ENCODE assay signal across 8 cellular contexts in genomic region chr13:112968910-112969691, GRCh38. TPM values are rescaled to one million over a fixed set of nuclear protein-coding genes. Genes with fewer than 3 reads are reported as not detected.
DNase-seq lines count a peak whose midpoint lies in the region; ATAC-seq, FAIRE-seq and TF ChIP-seq lines count a peak whose summit lies in the region.

A gene with protein sequence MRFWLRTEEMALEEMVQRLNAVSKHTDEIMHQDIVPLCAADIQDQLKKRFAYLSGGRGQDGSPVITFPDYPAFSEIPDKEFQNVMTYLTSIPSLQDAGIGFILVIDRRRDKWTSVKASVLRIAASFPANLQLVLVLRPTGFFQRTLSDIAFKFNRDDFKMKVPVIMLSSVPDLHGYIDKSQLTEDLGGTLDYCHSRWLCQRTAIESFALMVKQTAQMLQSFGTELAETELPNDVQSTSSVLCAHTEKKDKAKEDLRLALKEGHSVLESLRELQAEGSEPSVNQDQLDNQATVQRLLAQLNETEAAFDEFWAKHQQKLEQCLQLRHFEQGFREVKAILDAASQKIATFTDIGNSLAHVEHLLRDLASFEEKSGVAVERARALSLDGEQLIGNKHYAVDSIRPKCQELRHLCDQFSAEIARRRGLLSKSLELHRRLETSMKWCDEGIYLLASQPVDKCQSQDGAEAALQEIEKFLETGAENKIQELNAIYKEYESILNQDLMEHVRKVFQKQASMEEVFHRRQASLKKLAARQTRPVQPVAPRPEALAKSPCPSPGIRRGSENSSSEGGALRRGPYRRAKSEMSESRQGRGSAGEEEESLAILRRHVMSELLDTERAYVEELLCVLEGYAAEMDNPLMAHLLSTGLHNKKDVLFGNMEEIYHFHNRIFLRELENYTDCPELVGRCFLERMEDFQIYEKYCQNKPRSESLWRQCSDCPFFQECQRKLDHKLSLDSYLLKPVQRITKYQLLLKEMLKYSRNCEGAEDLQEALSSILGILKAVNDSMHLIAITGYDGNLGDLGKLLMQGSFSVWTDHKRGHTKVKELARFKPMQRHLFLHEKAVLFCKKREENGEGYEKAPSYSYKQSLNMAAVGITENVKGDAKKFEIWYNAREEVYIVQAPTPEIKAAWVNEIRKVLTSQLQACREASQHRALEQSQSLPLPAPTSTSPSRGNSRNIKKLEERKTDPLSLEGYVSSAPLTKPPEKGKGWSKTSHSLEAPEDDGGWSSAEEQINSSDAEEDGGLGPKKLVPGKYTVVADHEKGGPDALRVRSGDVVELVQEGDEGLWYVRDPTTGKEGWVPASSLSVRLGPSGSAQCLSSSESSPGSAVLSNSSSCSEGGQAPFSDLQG (plus strand): TSS chr13:112969214. CDS start chr13:112969380, 166 bp downstream.

- ATAC-seq in Panc1: peak; percentile 67
- peak; percentile 50 for ATAC-seq in Right ventricle myocardium inferior
- peak; percentile 78 to 86 (median 84) for ATAC-seq in pancreas
- no peak for ATAC-seq in GM19452 (IDR thresholded peaks at IDR 0.05; ENCODE audit: unreplicated experiment)

- intact Hi-C loops in Panc1 (cut with micrococcal nuclease; ENCODE audit: unreplicated experiment) (no loop called here), Right ventricle myocardium inferior (cut with DNase I) (no loop called here), pancreas (cut with DNase I) (no loop called here)

- peak within 1 kb of the TSS; percentile 72 for H3K4me3 ChIP-seq in H7 (ENCODE audit: insufficient read depth, low read depth, low read length)
- peak within 1 kb of the TSS; percentile 3 to 18; a peak in 2 of 4 replicates for H3K4me3 ChIP-seq in Panc1 (ENCODE audit: low read depth in 2 of 2, low read length in 2 of 2)
- H3K4me3 ChIP-seq in pancreas: peak within 1 kb of the TSS; percentile 50 to 77 (median 60)
- H3K4me3 ChIP-seq in thymus (ENCODE audit: low read length): peak within 1 kb of the TSS; percentile 66

- in situ Hi-C loops in Panc1 (cut with HindIII; ENCODE audit: low pct_unique_long_range_greater_than_20kb, low sequenced_read_pairs): no loop called here

- H3K4me1 ChIP-seq in Panc1 (ENCODE audit: control insufficient read depth, insufficient read depth, low read length): no peaks in the 10 kb centered on the region; the same call in 1 of the 2 replicates
- H3K4me1 ChIP-seq in pancreas: no peaks in the 10 kb centered on the region
- H3K4me1 ChIP-seq in thymus (ENCODE audit: control insufficient read depth, insufficient read depth, low read length): peaks cover 10% of the 10 kb centered on the region

- POLR2A ChIA-PET in Panc1 (lab: Charles Lee): no interaction called here

- no peaks in the 10 kb centered on the region; the same call in 1 of the 2 replicates for H3K27me3 ChIP-seq in H7 (ENCODE audit: control insufficient read depth, insufficient read depth, low read length)
- H3K27me3 ChIP-seq in Panc1 (ENCODE audit: control insufficient read depth, insufficient read depth, low read length): peaks cover 9% of the 10 kb centered on the region
- no peaks in the 10 kb centered on the region for H3K27me3 ChIP-seq in pancreas
- no peaks in the 10 kb centered on the region for H3K27me3 ChIP-seq in thymus (ENCODE audit: control insufficient read depth, insufficient read depth)

- H3K9me3 ChIP-seq in Panc1 (ENCODE audit: control insufficient read depth, insufficient read depth, low read depth, low read length): no peaks in the 10 kb centered on the region
- H3K9me3 ChIP-seq in pancreas: no peaks in the 10 kb centered on the region
- H3K9me3 ChIP-seq in thymus (ENCODE audit: control insufficient read depth): no peaks in the 10 kb centered on the region

- FAIRE-seq in pancreas (lab: Jason Lieb, UNC): no peak

- CTCF ChIA-PET in Panc1 (lab: Charles Lee): no interaction called here

- H3K36me3 ChIP-seq in H7 (replicated peaks; ENCODE audit: control insufficient read depth, insufficient read depth, low read length): no peaks in the 10 kb centered on the region
- no peaks in the 10 kb centered on the region for H3K36me3 ChIP-seq in Panc1 (ENCODE audit: control insufficient read depth, insufficient read depth, low read length)
- H3K36me3 ChIP-seq in pancreas: no peaks in the 10 kb centered on the region
- no peaks in the 10 kb centered on the region for H3K36me3 ChIP-seq in thymus (ENCODE audit: control insufficient read depth, insufficient read depth)

- TF ChIP-seq CTCF in Panc1 (IDR thresholded peaks at IDR 0.05): no peak
- no peak for TF ChIP-seq CTCF in pancreas (IDR thresholded peaks at IDR 0.05)

- DNase-seq in A172 (ENCODE audit: low spot score): peak; percentile 42
- peak; percentile 96 for DNase-seq in H7
- DNase-seq in Panc1 (ENCODE audit: low read depth, low spot score): no peak
- DNase-seq in activated naive CD4-positive, alpha-beta T cell (lab: John Stamatoyannopoulos, UW): peak in 3 of 4 experiments; percentile 17 to 68 (median 45)
- no peak for DNase-seq in Right ventricle myocardium inferior (ENCODE audit: missing footprints)
- peak; percentile 47 to 84 (median 71) for DNase-seq in pancreas

- 0 to 1% methylated on average over 50 to 69 of the region's 69 CpGs for WGBS in pancreas, 2 donors
- 1% methylated on average over 69 of the region's 69 CpGs for WGBS in thymus

- BruUV-seq in Panc1 (replicated peaks; lab: Mats Ljungman, UMichigan): no TSS peak

- no peak within 1 kb of the TSS for H3K27ac ChIP-seq in Panc1 (ENCODE audit: low read length)
- H3K27ac ChIP-seq in pancreas: peak within 1 kb of the TSS; percentile 79 to 89 (median 88)
- H3K27ac ChIP-seq in thymus (ENCODE audit: low read depth): peak within 1 kb of the TSS; percentile 71

RNA-seq across cellular contexts. Expression of the gene that starts here (rescaled TPM):
- total RNA-seq in A172 (2014; rRNA removed; shearing (Covaris generic)): 12.4 and 14.1 TPM in 2 replicates
- 21.2 and 21.3 TPM in 2 replicates for total RNA-seq in H7 (2014; rRNA removed; shearing (Covaris generic))
- 0.57 TPM for total RNA-seq in Panc1 (2021; ENCODE audit: unreplicated experiment)
- 0.74 TPM for polyA plus RNA-seq in Panc1 (2012; ENCODE audit: insufficient read length)
- total RNA-seq in Right ventricle myocardium inferior: 45.9 TPM
- 10 to 100 TPM; 16.0 to 41.6 (median 20.8) TPM for total RNA-seq in pancreas
- 10 to 100 TPM; 58.2 to 83.6 TPM for polyA plus RNA-seq in pancreas
- 28.6 TPM for polyA plus RNA-seq in thymus

Comparison
In these comparisons a context has a peak if more than half of its experiments do, and no peak if none do; other contexts are left out.
1. Peak in ATAC-seq and H3K4me3 ChIP-seq in Panc1; RNA of the gene not detected or under 1 TPM.
2. DNase-seq: peak in A172 (single experiment), H7 (single experiment), activated naive CD4-positive, alpha-beta T cell (3 of 4) and pancreas (6 of 6); none in Panc1 (single experiment) and Right ventricle myocardium inferior (single experiment).
3. H3K4me3 ChIP-seq: peak in every context shown above with its lines; median percentile 72 in H7; 66 in thymus; 60 in pancreas; 10 in Panc1.